Comparison of ENCODE assay signal across 11 cellular contexts in genomic region chr16:49424961-49425360, GRCh38. TPM values are rescaled to one million over a fixed set of nuclear protein-coding genes. Genes with fewer than 3 reads are reported as not detected.
"Had no signal": no experiment of that assay in that cellular context is flagged by ENCODE, and none has a peak within 500 bp of the region (broad histone marks: within the 10 kb centered on the region; RNA-seq: fewer than 3 reads in every experiment).

No MANE protein-coding gene starts in this region.

- H3K27ac ChIP-seq: GM23248, HL-60 had no signal

- H3K4me1 ChIP-seq: HAP-1 had no signal

- H3K4me3 ChIP-seq: GM23248, HAP-1 had no signal

- ATAC-seq: HCT116, HepG2 had no signal

- H3K36me3 ChIP-seq: HAP-1 had no signal

- DNase-seq: GM23248, GOT3, H7, HFFc6 had no signal

- H3K36me3 Mint-ChIP-seq: IgD-negative memory B cell had no signal

- H3K27ac Mint-ChIP-seq: HFFc6, IgD-negative memory B cell had no signal

- H3K4me3 Mint-ChIP-seq: HFFc6, IgD-negative memory B cell had no signal

- H3K27me3 Mint-ChIP-seq: IgD-negative memory B cell had no signal

- H3K9me3 ChIP-seq: HAP-1 had no signal

RNA-seq across cellular contexts. Expression of gene C16orf78, which starts 51.4 kb away (rescaled TPM):
- total RNA-seq: GM23248, H4, H7, HepG2, HFFc6, HT1080 had no signal
- polyA plus RNA-seq: GM23248, HepG2, IgD-negative memory B cell had no signal
